ENCODE assay signal across 22 cellular contexts in the genomic region with DNA sequence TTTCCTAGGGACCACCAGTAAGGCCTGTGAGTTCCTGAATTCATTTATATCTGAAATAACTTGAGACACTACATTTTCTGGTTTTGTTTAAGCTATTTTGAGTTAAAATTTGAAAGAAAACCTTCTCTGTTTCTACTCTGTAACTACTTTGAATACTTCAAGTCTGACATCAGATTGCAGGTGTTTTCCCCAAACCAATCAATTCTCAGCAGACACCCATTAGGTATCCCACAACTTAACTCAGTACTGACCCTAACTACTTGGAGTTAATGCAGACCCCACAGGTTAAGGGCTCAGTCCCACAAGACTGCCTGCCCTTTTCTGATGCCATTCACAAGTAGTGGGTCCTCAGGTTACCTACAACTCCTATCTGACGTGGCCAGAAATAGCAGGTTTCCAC.
"Had no signal": no experiment of that assay in that cellular context is flagged by ENCODE, and none has a peak within 500 bp of the region (broad histone marks: within the 10 kb centered on the region; RNA-seq: fewer than 3 reads in every experiment).

No MANE protein-coding gene starts in this region.

- ATAC-seq: activated naive CD4-positive, alpha-beta T cell treated with anti-CD3 and anti-CD28 coated beads, Interleukin-2, amount 50 U/mL, for 72 hours; activated T-cell treated with anti-CD3 and anti-CD28 coated beads, Interleukin-2, amount 50 U/mL, for 4 hours; Right ventricle myocardium inferior; T-cell had no signal

- H3K27me3 ChIP-seq: cardiac muscle cell had no signal

- H3K27ac ChIP-seq: cardiac muscle cell, SK-N-MC had no signal

- DNase-seq: activated B cell treated with CpG ODN at 0.5 μM for 24 hours; activated CD4-positive, alpha-beta memory T cell treated with anti-CD3 and anti-CD28 coated beads for 36 hours; activated CD4-positive, alpha-beta T cell treated with anti-CD3 and anti-CD28 coated beads for 1 hour; activated CD4-positive, alpha-beta T cell treated with anti-CD3 and anti-CD28 coated beads, Interleukin-2, amount 10 ng/mL, durations not matched to agents 24 days and 14 days; activated CD8-positive, alpha-beta memory T cell treated with anti-CD3 and anti-CD28 coated beads for 24 hours; activated effector memory CD4-positive, alpha-beta T cell treated with anti-CD3 and anti-CD28 coated beads, Interleukin-2, amount 50 U/mL, for 16 hours; activated naive CD4-positive, alpha-beta T cell treated with Interleukin-2 at 50 U/mL for 16 hours; activated T-cell treated with anti-CD3 and anti-CD28 coated beads, Interleukin-2, amount 50 U/mL, for 4 hours; amygdala; NCI-H1105 treated with DMSO at 0.1 percent for 48 hours; NCI-H1436 treated with DMSO at 0.1 percent for 48 hours; NCI-H187; NCI-H2081; NCI-H524; RPMI8226; T-cell; T-helper 2 cell; T1000 had no signal

- H3K4me3 ChIP-seq: cardiac muscle cell, SK-N-MC had no signal

- H3K36me3 ChIP-seq: cardiac muscle cell had no signal
